Comparison of ENCODE assay signal across 21 cellular contexts in genomic region chr15:66033143-66033542, GRCh38.
"Had no signal": no experiment of that assay in that cellular context is flagged by ENCODE, and none has a peak within 500 bp of the region (broad histone marks: within the 10 kb centered on the region; RNA-seq: fewer than 3 reads in every experiment).

No MANE protein-coding gene starts in this region.

- H3K27ac ChIP-seq: colonic mucosa, esophagus muscularis mucosa, foreskin keratinocyte, gastrocnemius medialis, heart right ventricle, left lung, lower lobe of right lung had no signal

- H3K36me3 ChIP-seq: colonic mucosa, esophagus muscularis mucosa, gastrocnemius medialis, heart right ventricle, left lung, lower lobe of right lung had no signal

- H3K9me3 ChIP-seq: colonic mucosa, esophagus muscularis mucosa, gastrocnemius medialis, lower lobe of right lung had no signal

- ATAC-seq: effector memory CD8-positive, alpha-beta T cell; foreskin keratinocyte; gastrocnemius medialis; heart right ventricle; left cardiac atrium; left lung; left ventricle myocardium superior; lower lobe of right lung; mucosa of descending colon had no signal

- FAIRE-seq: endometrium, islet of Langerhans, keratinocyte had no signal

- H3K4me1 ChIP-seq: colonic mucosa, gastrocnemius medialis, heart right ventricle, left lung, lower lobe of right lung had no signal

- H3K4me3 ChIP-seq: colonic mucosa, esophagus muscularis mucosa, gastrocnemius medialis, heart right ventricle, left lung, lower lobe of right lung, mucosa of descending colon had no signal

- H3K27me3 ChIP-seq: colonic mucosa, foreskin keratinocyte had no signal

- DNase-seq: colonic mucosa; cortex of kidney; effector CD8-positive, alpha-beta T cell; effector memory CD8-positive, alpha-beta T cell; endodermal cell; foreskin keratinocyte; gastrocnemius medialis; glutamatergic neuron; head of caudate nucleus; heart right ventricle; hippocampal formation; left cardiac atrium; left lung; left ventricle myocardium superior; lower lobe of right lung; mesenchymal stem cell; mucosa of descending colon had no signal
